1 cellular context compared by ENCODE assay signal in genomic region chr4:7103599-7104365, GRCh38.
TF ChIP-seq lines count a peak whose summit lies in the region.

No MANE protein-coding gene starts in this region.

TF ChIP-seq in HepG2, 621 proteins besides CTCF, POLR2A, EP300 and RAD21 (continued from another document and continues in another):
- TF ChIP-seq NR3C1 (CRISPR knock-in tag; IDR thresholded peaks at IDR 0.05) (no peak), LBX2 (CRISPR knock-in tag; IDR thresholded peaks at IDR 0.05; ENCODE audit: borderline replicate concordance) (no peak), JDP2 (CRISPR knock-in tag; IDR thresholded peaks at IDR 0.05; ENCODE audit: borderline replicate concordance) (no peak), RNF219 (CRISPR knock-in tag; IDR thresholded peaks at IDR 0.05) (no peak), BRF2 (CRISPR knock-in tag; IDR thresholded peaks at IDR 0.05) (0 out of 2 replicates have a peak, but pooled peaks have one; percentile 63), ZNF430 (CRISPR knock-in tag; IDR thresholded peaks at IDR 0.05) (no peak), ZBTB4 (CRISPR knock-in tag; IDR thresholded peaks at IDR 0.05; ENCODE audit: borderline replicate concordance) (no peak), ZFP41 (CRISPR knock-in tag; IDR thresholded peaks at IDR 0.05; ENCODE audit: borderline replicate concordance) (no peak), LRRFIP1 (CRISPR knock-in tag; conservative IDR thresholded peaks at IDR 0.05) (no peak), ZNF556 (CRISPR knock-in tag; IDR thresholded peaks at IDR 0.05; ENCODE audit: borderline replicate concordance) (peak; percentile 37; the same call in 1 of the 2 replicates), ZGPAT (CRISPR knock-in tag; IDR thresholded peaks at IDR 0.05) (peak; percentile 59; the same call in 1 of the 2 replicates), ZNF577 (CRISPR knock-in tag; IDR thresholded peaks at IDR 0.05; ENCODE audit: borderline replicate concordance, low read depth) (no peak), CBX2 (IDR thresholded peaks at IDR 0.05; ENCODE audit: low read depth, low read length) (no peak), CBX2 (CRISPR knock-in tag; IDR thresholded peaks at IDR 0.05; ENCODE audit: low read depth) (no peak), MAFK (conservative IDR thresholded peaks at IDR 0.05 in 1 of 2, IDR thresholded peaks at IDR 0.05 in 1 of 2; ENCODE audit: low read length in 2 of 2) (no peak), NBN (conservative IDR thresholded peaks at IDR 0.05) (no peak), BCLAF1 (IDR thresholded peaks at IDR 0.05) (no peak), ZNF530 (CRISPR knock-in tag; IDR thresholded peaks at IDR 0.05; ENCODE audit: low read depth) (no peak), U2AF1 (optimal IDR thresholded peaks at IDR 0.05; ENCODE audit: low read depth, low read length) (no peak), NFE2L1 (CRISPR knock-in tag; IDR thresholded peaks at IDR 0.05; ENCODE audit: borderline replicate concordance) (no peak), CHD4 (IDR thresholded peaks at IDR 0.05; ENCODE audit: borderline replicate concordance, low read length) (no peak), MIER3 (CRISPR knock-in tag; IDR thresholded peaks at IDR 0.05; ENCODE audit: borderline replicate concordance) (peak; percentile 23; the same call in 1 of the 2 replicates), ZNF710 (CRISPR knock-in tag; IDR thresholded peaks at IDR 0.05; ENCODE audit: borderline replicate concordance) (peak; percentile 19; the same call in 1 of the 2 replicates), SOX13 (IDR thresholded peaks at IDR 0.05) (no peak), SOX13 (CRISPR knock-in tag; conservative IDR thresholded peaks at IDR 0.05 in 1 of 2, IDR thresholded peaks at IDR 0.05 in 1 of 2) (peak in 1 of 2 experiments; percentile 16; a peak in 1 of 4 replicates), ZNF468 (CRISPR knock-in tag; IDR thresholded peaks at IDR 0.05) (0 out of 2 replicates have a peak, but pooled peaks have one; percentile 48), SIN3B (IDR thresholded peaks at IDR 0.05; ENCODE audit: low read length) (no peak), TP53 (CRISPR knock-in tag; conservative IDR thresholded peaks at IDR 0.05) (no peak), THAP8 (CRISPR knock-in tag; IDR thresholded peaks at IDR 0.05; ENCODE audit: borderline replicate concordance) (no peak), YEATS2 (CRISPR knock-in tag; IDR thresholded peaks at IDR 0.05; ENCODE audit: borderline replicate concordance) (no peak), ISX (CRISPR knock-in tag; conservative IDR thresholded peaks at IDR 0.05) (no peak), ZNF232 (CRISPR knock-in tag; IDR thresholded peaks at IDR 0.05; ENCODE audit: borderline replicate concordance) (peak; percentile 4; the same call in 1 of the 2 replicates), NFE2L2 (IDR thresholded peaks at IDR 0.05; ENCODE audit: low read length) (no peak), HMG20A (CRISPR knock-in tag; IDR thresholded peaks at IDR 0.05; ENCODE audit: borderline replicate concordance) (no peak), SOX6 (IDR thresholded peaks at IDR 0.05) (no peak), SOX6 (CRISPR knock-in tag; IDR thresholded peaks at IDR 0.05) (peak; percentile 78), REPIN1 (CRISPR knock-in tag; IDR thresholded peaks at IDR 0.05; ENCODE audit: borderline replicate concordance, low read depth) (peak; percentile 79), UBTF (CRISPR knock-in tag; IDR thresholded peaks at IDR 0.05) (peak; percentile 65), ZNF883 (CRISPR knock-in tag; IDR thresholded peaks at IDR 0.05; ENCODE audit: not compliant biosample characterization) (peak; percentile 29), HOXA3 (CRISPR knock-in tag; IDR thresholded peaks at IDR 0.05) (peak; percentile 53)
